21 cellular contexts compared by ENCODE assay signal in genomic region chr4:139403457-139403856, GRCh38. TPM values are rescaled to one million over a fixed set of nuclear protein-coding genes. Genes with fewer than 3 reads are reported as not detected.
A peak's percentile ranks its signal among the peaks of the same experiment; 100 is the strongest.
DNase-seq lines count a peak whose midpoint lies in the region; TF ChIP-seq lines count a peak whose summit lies in the region.
"Had no signal": no experiment of that assay in that cellular context is flagged by ENCODE, and none has a peak within 500 bp of the region (broad histone marks: within the 10 kb centered on the region; RNA-seq: fewer than 3 reads in every experiment).

No MANE protein-coding gene starts in this region.

- H3K4me1 ChIP-seq in DOHH2 (ENCODE audit: control insufficient read depth, low read length) (no peaks in the 10 kb centered on the region), ascending aorta (no peaks in the 10 kb centered on the region)
- H3K4me1 ChIP-seq: left lung had no signal

- H3K9me3 ChIP-seq in DOHH2 (ENCODE audit: control insufficient read depth, insufficient read depth, low read length) (no peaks in the 10 kb centered on the region), ascending aorta (no peaks in the 10 kb centered on the region)
- H3K9me3 ChIP-seq: left lung had no signal

- H3K27me3 Mint-ChIP-seq in osteocyte (ENCODE audit: unreplicated experiment) = no peaks in the 10 kb centered on the region
- H3K27me3 Mint-ChIP-seq: activated naive CD8-positive, alpha-beta T cell treated with anti-CD3 and anti-CD28 coated beads, Interleukin-2, amount 10 ng/mL, durations not matched to agents 7 days and 5 days; CD4-positive, alpha-beta memory T cell; central memory CD8-positive, alpha-beta T cell had no signal

- H4K20me1 ChIP-seq in DOHH2 (ENCODE audit: control insufficient read depth, insufficient read depth, low read depth, low read length) = no peaks in the 10 kb centered on the region

- no peak overlapping the region for H3K4me2 ChIP-seq in DOHH2 (ENCODE audit: low read length)
- H3K4me2 ChIP-seq: PC-9 had no signal

- H3K9me2 ChIP-seq in DOHH2 (replicated peaks; ENCODE audit: control insufficient read depth, low read length) = no peaks in the 10 kb centered on the region

- H3F3A ChIP-seq in DOHH2 (ENCODE audit: control insufficient read depth, insufficient read depth) = 0 out of 2 replicates have a peak, but pooled peaks cover 3% of the 10 kb centered on the region

- intact Hi-C loops in ascending aorta (cut with DNase I) = no loop called here

- H3K4me3 ChIP-seq in DOHH2 (ENCODE audit: low read length) = no peak overlapping the region
- no peak overlapping the region for H3K4me3 ChIP-seq in cardiac fibroblast (replicated peaks in 1 of 2; ENCODE audit: low read depth in 2 of 2, low read length in 2 of 2)
- no peak overlapping the region for H3K4me3 ChIP-seq in ascending aorta
- H3K4me3 ChIP-seq: left lung, PC-9 had no signal

- TF ChIP-seq CTCF in DOHH2 (IDR thresholded peaks at IDR 0.05; ENCODE audit: low read depth, low read length, poor library complexity, severe bottlenecking) (peak; percentile 22), cardiac fibroblast (IDR thresholded peaks at IDR 0.05; ENCODE audit: low read depth, low read length) (no peak), osteocyte (IDR thresholded peaks at IDR 0.05) (peak; percentile 19), ascending aorta (IDR thresholded peaks at IDR 0.05) (no peak)

- H3K4me3 Mint-ChIP-seq in osteocyte (ENCODE audit: unreplicated experiment) = no peak overlapping the region
- H3K4me3 Mint-ChIP-seq: activated naive CD8-positive, alpha-beta T cell treated with anti-CD3 and anti-CD28 coated beads, Interleukin-2, amount 10 ng/mL, durations not matched to agents 7 days and 5 days; CD4-positive, alpha-beta memory T cell; central memory CD8-positive, alpha-beta T cell; nephron progenitor cell; stimulated activated effector memory CD8-positive, alpha-beta T cell treated with anti-CD3 and anti-CD28 coated beads, Interleukin-12 subunit alpha, Interleukin-12 subunit beta, amount 100 ng/mL, for 72 hours; T-helper 1 cell treated with Interleukin-12 subunit alpha and Interleukin-12 subunit beta and Interleukin-4 antibody, amounts not matched to agents 30 μg/mL and 1 μg/mL, for 36 hours had no signal

- H3K27ac ChIP-seq in DOHH2 (ENCODE audit: low read depth, low read length) (no peak overlapping the region), ascending aorta (no peak overlapping the region)
- H3K27ac ChIP-seq: left lung, PC-9 had no signal

- H3K79me2 ChIP-seq in DOHH2 (ENCODE audit: control insufficient read depth, low read length) = no peaks in the 10 kb centered on the region

- no peaks in the 10 kb centered on the region for H3K36me3 ChIP-seq in DOHH2 (ENCODE audit: control insufficient read depth, low read length)
- peaks cover 0 to 5% of the 10 kb centered on the region in 2 donors for H3K36me3 ChIP-seq in ascending aorta

- no peak overlapping the region for H3K27ac Mint-ChIP-seq in osteocyte (ENCODE audit: unreplicated experiment)
- H3K27ac Mint-ChIP-seq: activated naive CD8-positive, alpha-beta T cell treated with anti-CD3 and anti-CD28 coated beads, Interleukin-2, amount 10 ng/mL, durations not matched to agents 7 days and 5 days; CD4-positive, alpha-beta memory T cell; nephron progenitor cell; stimulated activated effector memory CD8-positive, alpha-beta T cell treated with anti-CD3 and anti-CD28 coated beads, Interleukin-12 subunit alpha, Interleukin-12 subunit beta, amount 100 ng/mL, for 72 hours; T-helper 1 cell treated with Interleukin-12 subunit alpha and Interleukin-12 subunit beta and Interleukin-4 antibody, amounts not matched to agents 30 μg/mL and 1 μg/mL, for 36 hours had no signal

- H3K9me3 Mint-ChIP-seq in osteocyte (ENCODE audit: unreplicated experiment) = no peaks in the 10 kb centered on the region
- H3K9me3 Mint-ChIP-seq: activated naive CD8-positive, alpha-beta T cell treated with anti-CD3 and anti-CD28 coated beads, Interleukin-2, amount 10 ng/mL, durations not matched to agents 7 days and 5 days; CD4-positive, alpha-beta memory T cell; central memory CD8-positive, alpha-beta T cell; nephron progenitor cell; stimulated activated effector memory CD8-positive, alpha-beta T cell treated with anti-CD3 and anti-CD28 coated beads, Interleukin-12 subunit alpha, Interleukin-12 subunit beta, amount 100 ng/mL, for 72 hours; T-helper 1 cell treated with Interleukin-12 subunit alpha and Interleukin-12 subunit beta and Interleukin-4 antibody, amounts not matched to agents 30 μg/mL and 1 μg/mL, for 36 hours had no signal

- DNase-seq in NCI-H2227 (lab: John Stamatoyannopoulos, UW; ENCODE audit: unreplicated experiment) (peak; percentile 61), cardiac fibroblast (ENCODE audit: low read depth in 2 of 2) (peak; percentile 6 to 17), osteocyte (ENCODE audit: extremely low spot score, unreplicated experiment) (no peak), GM03348 (ENCODE audit: low spot score) (no peak), ascending aorta (ENCODE audit: low spot score in 2 of 2) (no peak)
- DNase-seq in stimulated activated CD4-positive, alpha-beta T cell treated with anti-CD3 and anti-CD28 coated beads, Interleukin-15, amount 100 ng/mL, for 24 hours = no peak
- DNase-seq: activated CD4-positive, alpha-beta T cell treated with anti-CD3 and anti-CD28 coated beads for 4 hours; activated naive CD8-positive, alpha-beta T cell treated with anti-CD3 and anti-CD28 coated beads, Interleukin-2, amount 10 ng/mL, durations not matched to agents 7 days and 5 days; activated T-cell treated with anti-CD3 and anti-CD28 coated beads, Interleukin-2, amount 50 U/mL, for 1 hour; CD4-positive, alpha-beta memory T cell; hippocampal formation; Karpas-422; left lung; NCI-H2107; nephron progenitor cell; PC-9; stimulated activated CD4-positive, alpha-beta T cell treated with anti-CD3 and anti-CD28 coated beads, Interleukin-4, amount 100 ng/mL, for 4 hours had no signal

- H3K36me3 Mint-ChIP-seq in osteocyte (ENCODE audit: unreplicated experiment) = peaks cover 25% of the 10 kb centered on the region
- H3K36me3 Mint-ChIP-seq: stimulated activated effector memory CD8-positive, alpha-beta T cell treated with anti-CD3 and anti-CD28 coated beads, Interleukin-12 subunit alpha, Interleukin-12 subunit beta, amount 100 ng/mL, for 72 hours had no signal

- H3K27me3 ChIP-seq in DOHH2 (ENCODE audit: control insufficient read depth, low read length) = no peaks in the 10 kb centered on the region
- no peaks in the 10 kb centered on the region for H3K27me3 ChIP-seq in ascending aorta
- H3K27me3 ChIP-seq: left lung had no signal

- H3K4me1 Mint-ChIP-seq in osteocyte (ENCODE audit: unreplicated experiment) = no peaks in the 10 kb centered on the region
- H3K4me1 Mint-ChIP-seq: activated naive CD8-positive, alpha-beta T cell treated with anti-CD3 and anti-CD28 coated beads, Interleukin-2, amount 10 ng/mL, durations not matched to agents 7 days and 5 days; stimulated activated effector memory CD8-positive, alpha-beta T cell treated with anti-CD3 and anti-CD28 coated beads, Interleukin-12 subunit alpha, Interleukin-12 subunit beta, amount 100 ng/mL, for 72 hours had no signal

RNA-seq across cellular contexts. Expression of gene RAB33B, which starts 50.5 kb away (rescaled TPM):
- total RNA-seq in osteocyte (10.3 and 10.4 TPM in 2 replicates), ascending aorta (4.5 TPM)

Comparison
In these comparisons a context has a peak if more than half of its experiments do, and no peak if none do; other contexts are left out.
1. CTCF ChIP-seq: peak in DOHH2 (single experiment) and osteocyte (single experiment); none in cardiac fibroblast (single experiment) and ascending aorta (0 of 3).
2. DNase-seq: peak in NCI-H2227 (single experiment) and cardiac fibroblast (2 of 2); none in osteocyte (single experiment), GM03348 (single experiment), stimulated activated CD4-positive, alpha-beta T cell treated with anti-CD3 and anti-CD28 coated beads, Interleukin-15, amount 100 ng/mL, for 24 hours (single experiment) and ascending aorta (0 of 2).